Comparison of ENCODE assay signal across 8 cellular contexts in genomic region chr2:143171817-143172216, GRCh38. TPM values are rescaled to one million over a fixed set of nuclear protein-coding genes. Genes with fewer than 3 reads are reported as not detected.
DNase-seq lines count a peak whose midpoint lies in the region; ATAC-seq, FAIRE-seq and TF ChIP-seq lines count a peak whose summit lies in the region.
"Had no signal": no experiment of that assay in that cellular context is flagged by ENCODE, and none has a peak within 500 bp of the region (broad histone marks: within the 10 kb centered on the region; RNA-seq: fewer than 3 reads in every experiment).

No MANE protein-coding gene starts in this region.

- no peaks in the 10 kb centered on the region for H3K27me3 ChIP-seq in H1 (replicated peaks in 1 of 4; ENCODE audit: control insufficient read depth in 3 of 4, extremely low read depth in 1 of 4, insufficient read depth in 3 of 4, low read length in 3 of 4)
- H3K27me3 ChIP-seq in osteoblast (ENCODE audit: insufficient read depth, low read length) = no peaks in the 10 kb centered on the region

- TF ChIP-seq EP300 in H1 (IDR thresholded peaks at IDR 0.05; ENCODE audit: borderline replicate concordance in 1 of 2, low read depth in 2 of 2, low read length in 2 of 2) = no peak

- H3K27ac Mint-ChIP-seq in activated CD4-positive, alpha-beta T cell treated with anti-CD3 and anti-CD28 coated beads, Interleukin-2, amount 10 ng/mL, durations not matched to agents 24 days and 14 days = no peak overlapping the region

- peak in 2 of 3 experiments; percentile 49 to 56; a peak in 2 of 4 replicates for TF ChIP-seq CTCF in H1 (IDR thresholded peaks at IDR 0.05; ENCODE audit: control extremely low read depth in 1 of 3, insufficient read depth in 1 of 3, low read depth in 1 of 3, low read length in 3 of 3)
- TF ChIP-seq CTCF in osteoblast (IDR thresholded peaks at IDR 0.05; ENCODE audit: extremely low read depth, low read depth, low read length) = peak; percentile 22

- no peak overlapping the region for H2BK120ac ChIP-seq in H1 (replicated peaks; ENCODE audit: low read depth, low read length)

- no peak for FAIRE-seq in H1 (lab: Jason Lieb, UNC)

- H3K9me3 ChIP-seq in H1 (ENCODE audit: insufficient read depth in 2 of 2, low read depth in 1 of 2, low read length in 1 of 2) (no peaks in the 10 kb centered on the region), osteoblast (ENCODE audit: low read depth, low read length) (no peaks in the 10 kb centered on the region)

- H4K20me1 ChIP-seq in H1 (replicated peaks in 1 of 2; ENCODE audit: control insufficient read depth in 1 of 2, insufficient read depth in 2 of 2, low read length in 2 of 2) (no peaks in the 10 kb centered on the region), osteoblast (ENCODE audit: insufficient read depth, low read length) (no peaks in the 10 kb centered on the region)

- H3K14ac ChIP-seq in H1 (ENCODE audit: insufficient read length) = no peak overlapping the region

- H3K36me3 ChIP-seq in H1 (ENCODE audit: control insufficient read depth in 2 of 4, insufficient read depth in 4 of 4, low read length in 3 of 4) (no peaks in the 10 kb centered on the region), osteoblast (ENCODE audit: insufficient read depth, low read length) (no peaks in the 10 kb centered on the region)

- H3K79me2 ChIP-seq in H1 (ENCODE audit: control insufficient read depth in 1 of 2, insufficient read depth in 2 of 2, low read length in 2 of 2) (no peaks in the 10 kb centered on the region), osteoblast (ENCODE audit: insufficient read depth, low read length) (no peaks in the 10 kb centered on the region)

- H4K5ac ChIP-seq in H1 (ENCODE audit: insufficient read length, low read depth, low read length) = no peak overlapping the region

- TF ChIP-seq RAD21 in H1 (IDR thresholded peaks at IDR 0.05 in 1 of 2, conservative IDR thresholded peaks at IDR 0.05 in 1 of 2; ENCODE audit: low read depth in 2 of 2, low read length in 2 of 2) = peak; percentile 63 to 69

- H3K23me2 ChIP-seq in H1 (ENCODE audit: low read depth, low read length) = no peaks in the 10 kb centered on the region

- H3K4me2 ChIP-seq in H1 (ENCODE audit: insufficient read depth in 1 of 2, low read depth in 2 of 2, low read length in 2 of 2) (no peak overlapping the region), osteoblast (ENCODE audit: insufficient read depth, low read length) (no peak overlapping the region)

- H3K27ac ChIP-seq in H1 (ENCODE audit: low read depth, low read length) = no peak overlapping the region
- H3K27ac ChIP-seq in osteoblast (ENCODE audit: low read depth, low read length) = no peak overlapping the region

- no peak overlapping the region for H2BK15ac ChIP-seq in H1 (ENCODE audit: low read length)

- no peak for TF ChIP-seq POLR2A in H1 (IDR thresholded peaks at IDR 0.05; ENCODE audit: control extremely low read depth in 1 of 2, low read depth in 2 of 2, low read length in 2 of 2)

- no peak for ATAC-seq in HG02870 (IDR thresholded peaks at IDR 0.05; ENCODE audit: unreplicated experiment)
- no peak for ATAC-seq in GM21528 (IDR thresholded peaks at IDR 0.05; ENCODE audit: low FRiP score, unreplicated experiment)
- ATAC-seq: left colon had no signal

- WGBS in H1 (ENCODE audit: extremely low coverage in 1 of 2, insufficient coverage in 1 of 2, insufficient read length in 1 of 2, insufficient replicate concordance in 2 of 2, low coverage in 1 of 2, low lambda C conversion rate in 2 of 2, missing lambda C conversion rate in 1 of 2), 2 experiments = 63% methylated on average over 2 of the region's 2 CpGs; no CpG with 5 or more reads in 1 of the 2 experiments

- H3K36me3 Mint-ChIP-seq in activated CD4-positive, alpha-beta T cell treated with anti-CD3 and anti-CD28 coated beads, Interleukin-2, amount 10 ng/mL, durations not matched to agents 24 days and 14 days (ENCODE audit: low read depth) = peaks cover 33% of the 10 kb centered on the region

- CTCF ChIA-PET in H1 (lab: Charles Lee; ENCODE audit: partially characterized antibody) = interaction anchor here (0.6 to 5.3 kb wide), 15 partner anchors 9 to 180 kb away, joined by 3 to 61 read pairs (median 4); no protein-coding TSS in a partner anchor

- no peak overlapping the region for H2AFZ ChIP-seq in H1 (ENCODE audit: low read length)
- H2AFZ ChIP-seq in osteoblast (ENCODE audit: low read length) = no peak overlapping the region

- no peak overlapping the region for H2BK20ac ChIP-seq in H1 (ENCODE audit: low read length)

- in situ Hi-C loops in G401 (cut with HindIII; ENCODE audit: low sequenced_read_pairs) = no loop called here

- H3K4me3 ChIP-seq in H1 (ENCODE audit: extremely low read depth in 1 of 4, insufficient read depth in 2 of 4, low read depth in 3 of 4, low read length in 4 of 4) (no peak overlapping the region), osteoblast (ENCODE audit: insufficient read depth, low read length) (no peak overlapping the region)

- H3K4ac ChIP-seq in H1 (replicated peaks; ENCODE audit: insufficient read length, low read depth, low read length) = no peak overlapping the region

- no peak overlapping the region for H4K91ac ChIP-seq in H1 (replicated peaks; ENCODE audit: insufficient read length, low read length)

- H3K4me1 ChIP-seq in H1 (replicated peaks in 1 of 4; ENCODE audit: control insufficient read depth in 3 of 4, insufficient read depth in 4 of 4, low read length in 3 of 4) = no peaks in the 10 kb centered on the region
- no peaks in the 10 kb centered on the region for H3K4me1 ChIP-seq in osteoblast (ENCODE audit: insufficient read depth, low read length)

- H3K9me3 Mint-ChIP-seq in activated CD4-positive, alpha-beta T cell treated with anti-CD3 and anti-CD28 coated beads, Interleukin-2, amount 10 ng/mL, durations not matched to agents 24 days and 14 days = no peaks in the 10 kb centered on the region

- H3K27me3 Mint-ChIP-seq in activated CD4-positive, alpha-beta T cell treated with anti-CD3 and anti-CD28 coated beads, Interleukin-2, amount 10 ng/mL, durations not matched to agents 24 days and 14 days = no peaks in the 10 kb centered on the region

- intact Hi-C loops in activated CD4-positive, alpha-beta T cell treated with anti-CD3 and anti-CD28 coated beads, Interleukin-2, amount 10 ng/mL, durations not matched to agents 24 days and 14 days (cut with micrococcal nuclease) = no loop called here

- H3K56ac ChIP-seq in H1 (replicated peaks; ENCODE audit: insufficient read length, low read depth, low read length) = no peak overlapping the region

- H3K4me1 Mint-ChIP-seq in activated CD4-positive, alpha-beta T cell treated with anti-CD3 and anti-CD28 coated beads, Interleukin-2, amount 10 ng/mL, durations not matched to agents 24 days and 14 days = peaks cover 42% of the 10 kb centered on the region

- H3K23ac ChIP-seq in H1 (ENCODE audit: insufficient read length) = no peak overlapping the region

- no peak overlapping the region for H3K18ac ChIP-seq in H1 (ENCODE audit: extremely low read depth, low read length)

- peak; percentile 28 for DNase-seq in G401 (ENCODE audit: low spot score)
- DNase-seq in NCI-H460 (ENCODE audit: extremely low read depth, low read depth) = peak; percentile 14
- no peak for DNase-seq in H1 (ENCODE audit: low read depth in 1 of 2, low spot score in 2 of 2)
- DNase-seq in osteoblast (ENCODE audit: insufficient read length, low spot score, missing footprints) = no peak
- no peak for DNase-seq in activated CD4-positive, alpha-beta T cell treated with anti-CD3 and anti-CD28 coated beads, Interleukin-2, amount 10 ng/mL, durations not matched to agents 24 days and 14 days
- DNase-seq: left colon had no signal

- H3K79me1 ChIP-seq in H1 (ENCODE audit: low read depth, low read length) = no peaks in the 10 kb centered on the region

- H2BK12ac ChIP-seq in H1 (ENCODE audit: low read depth, low read length) = no peak overlapping the region

- H3K4me3 Mint-ChIP-seq in activated CD4-positive, alpha-beta T cell treated with anti-CD3 and anti-CD28 coated beads, Interleukin-2, amount 10 ng/mL, durations not matched to agents 24 days and 14 days = no peak overlapping the region

- no peak overlapping the region for H2AK5ac ChIP-seq in H1 (ENCODE audit: low read depth, low read length)

- no peak overlapping the region for H4K8ac ChIP-seq in H1 (ENCODE audit: extremely low read depth, insufficient read depth, low read length)

- H3K9ac ChIP-seq in H1 (replicated peaks in 1 of 4; ENCODE audit: extremely low read depth in 1 of 4, low read depth in 3 of 4, low read length in 3 of 4) = no peak overlapping the region

- POLR2A ChIA-PET in H1 (lab: Charles Lee; ENCODE audit: partially characterized antibody) = no interaction called here

- H2BK5ac ChIP-seq in H1 (ENCODE audit: low read depth, low read length) = no peak overlapping the region

TF ChIP-seq in H1, 55 proteins besides CTCF, POLR2A, EP300 and RAD21:
- no peak for TF ChIP-seq RXRA (IDR thresholded peaks at IDR 0.05; ENCODE audit: insufficient read depth, low read depth, low read length)
- TF ChIP-seq TEAD4 (IDR thresholded peaks at IDR 0.05; ENCODE audit: low read depth, low read length) = peak; percentile 90

RNA-seq across cellular contexts. Expression of gene ARHGAP15, which starts 42.6 kb away (rescaled TPM):
- total RNA-seq in G401 (2014; rRNA removed; shearing (Covaris generic)) = not detected in 2 replicates
- 0.17 TPM in 1 of 2 replicates, not detected in the other for total RNA-seq in NCI-H460 (2014; rRNA removed; shearing (Covaris generic))
- not detected in 2 replicates for polyA plus RNA-seq in NCI-H460 (2014; cell fraction: nucleus; rRNA removed)
- total RNA-seq in H1 (2021; fragmentation: NEBNext Ultra II Directional; extraction: Animal tissue kit (Norgen Biotek cat#: 25700)) = not detected in 2 replicates
- polyA plus RNA-seq in H1 (2011; rRNA removed) = 0.03 TPM in 1 of 2 replicates, not detected in the other
- polyA plus RNA-seq in H1 (2011; cell fraction: cytosol; rRNA removed) = not detected
- polyA plus RNA-seq in H1 (2011; cell fraction: nucleus; rRNA removed) = not detected
- 0.19 TPM in 1 of 4 replicates, not detected in the others for polyA plus RNA-seq in H1 (2012, experiment 1 of 2)
- not detected for polyA plus RNA-seq in H1 (2012, experiment 2 of 2)
- polyA plus RNA-seq in H1 (2013, experiment 1 of 2) = 0.02 TPM
- polyA plus RNA-seq in H1 (2013, experiment 2 of 2) = not detected
- not detected in 2 replicates for polyA minus RNA-seq in H1 (2011; rRNA and poly(A)+ RNA removed)
- not detected for polyA minus RNA-seq in H1 (2011; cell fraction: cytosol; rRNA and poly(A)+ RNA removed)
- polyA minus RNA-seq in H1 (2011; cell fraction: nucleus; rRNA and poly(A)+ RNA removed) = 1.1 TPM
- 0.88 and 2.2 TPM in 2 replicates for total RNA-seq in osteoblast
- total RNA-seq in activated CD4-positive, alpha-beta T cell treated with anti-CD3 and anti-CD28 coated beads, Interleukin-2, amount 10 ng/mL, durations not matched to agents 24 days and 14 days = 56.0 and 56.2 TPM in 2 replicates

Comparison
In these comparisons a context has a peak if more than half of its experiments do, and no peak if none do; other contexts are left out.
1. DNase-seq: peak in G401 (single experiment) and NCI-H460 (single experiment); none in H1 (0 of 2), osteoblast (single experiment) and activated CD4-positive, alpha-beta T cell treated with anti-CD3 and anti-CD28 coated beads, Interleukin-2, amount 10 ng/mL, durations not matched to agents 24 days and 14 days (single experiment).
2. RNA of gene ARHGAP15, which starts 42.6 kb away (total RNA-seq): 56.0 to 56.2 TPM in activated CD4-positive, alpha-beta T cell treated with anti-CD3 and anti-CD28 coated beads, Interleukin-2, amount 10 ng/mL, durations not matched to agents 24 days and 14 days; 0.88 to 2.2 TPM in osteoblast, 0.17 TPM in NCI-H460, not detected in H1 and not detected in G401; every median in the first group is over 10 times any median in the second.